ENCODE assay signal across 27 cellular contexts in the genomic region with DNA sequence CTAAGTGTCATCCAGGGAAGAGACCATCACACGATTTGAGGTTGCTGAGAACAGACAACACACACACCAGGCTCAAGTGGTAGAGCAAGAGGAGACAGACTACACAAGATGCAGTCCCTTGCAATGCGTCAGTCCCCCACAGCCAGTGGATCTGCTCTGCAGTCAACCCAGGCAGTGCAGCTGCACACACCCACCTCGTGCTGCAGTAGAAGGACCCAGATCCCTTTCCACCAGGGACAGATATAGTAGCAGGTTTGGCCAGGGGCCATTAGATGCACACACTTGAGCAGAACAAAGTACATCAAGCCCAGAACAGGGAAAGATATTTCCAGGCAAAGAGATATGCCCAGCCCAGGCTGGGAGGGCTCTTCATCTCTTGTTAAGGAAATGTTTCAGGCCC.
DNase-seq lines count a peak whose midpoint lies in the region; ATAC-seq, FAIRE-seq and TF ChIP-seq lines count a peak whose summit lies in the region.
"Had no signal": no experiment of that assay in that cellular context is flagged by ENCODE, and none has a peak within 500 bp of the region (broad histone marks: within the 10 kb centered on the region; RNA-seq: fewer than 3 reads in every experiment).

No MANE protein-coding gene starts in this region.

- peaks cover 10% of the 10 kb centered on the region for H3K36me3 Mint-ChIP-seq in glutamatergic neuron (ENCODE audit: unreplicated experiment)
- no peaks in the 10 kb centered on the region for H3K36me3 Mint-ChIP-seq in stimulated activated memory B cell treated with anti-CD40 and anti-IgM and Interleukin-4, amounts not matched to agents 10 μg/mL and 1 μg/mL and 100 μg/mL, for 72 hours
- H3K36me3 Mint-ChIP-seq: CD8-positive, alpha-beta memory T cell had no signal

- no peaks in the 10 kb centered on the region for H3K79me2 ChIP-seq in HepG2 (ENCODE audit: insufficient read depth, low read length)

- DNase-seq in glutamatergic neuron (no peak), left ventricle myocardium superior (peak; percentile 75), HepG2 (ENCODE audit: low spot score) (no peak), NCI-H526 treated with DMSO at 0.1 percent for 48 hours (lab: John Stamatoyannopoulos, UW) (no peak)
- DNase-seq: Calu3; CD8-positive, alpha-beta memory T cell; DMS153; GOT3; KG1; NCI-H1092; NCI-H1436; NCI-H187 treated with DMSO at 0.1 percent for 48 hours; NCI-H2227 treated with DMSO at 0.1 percent for 48 hours; NCI-H510A treated with DMSO at 0.1 percent for 48 hours; NCI-H774; Peyer's patch had no signal

- TF ChIP-seq CTCF in glutamatergic neuron (IDR thresholded peaks at IDR 0.05; ENCODE audit: partially characterized antibody, unreplicated experiment) (no peak), HepG2 (CRISPR knock-in tag; IDR thresholded peaks at IDR 0.05) (no peak)

- H2AFZ ChIP-seq in HepG2 (ENCODE audit: low read length) = no peak overlapping the region

- no peaks in the 10 kb centered on the region for H3K36me3 ChIP-seq in HepG2 (replicated peaks in 1 of 2; ENCODE audit: control insufficient read depth in 1 of 2, insufficient read depth in 2 of 2, low read length in 2 of 2)
- H3K36me3 ChIP-seq: Peyer's patch, SJSA1 had no signal

- no peak for TF ChIP-seq RAD21 in HepG2 (CRISPR knock-in tag; IDR thresholded peaks at IDR 0.05)

- no peak for FAIRE-seq in HepG2 (lab: Jason Lieb, UNC)
- FAIRE-seq: A204.1, G401.6, GM12892 had no signal

- no peak for TF ChIP-seq POLR2A in HepG2 (IDR thresholded peaks at IDR 0.05; ENCODE audit: insufficient read depth in 1 of 2, low read depth in 2 of 2, low read length in 2 of 2)

- no peaks in the 10 kb centered on the region for H3K9me3 ChIP-seq in HepG2 (ENCODE audit: low read length)
- H3K9me3 ChIP-seq: Peyer's patch, SJSA1 had no signal

- intact Hi-C loops in left ventricle myocardium superior (cut with micrococcal nuclease) (no loop called here), HepG2 (cut with micrococcal nuclease; ENCODE audit: unreplicated experiment) (no loop called here)

- H3K9me3 Mint-ChIP-seq in glutamatergic neuron (ENCODE audit: unreplicated experiment) = peaks cover 20% of the 10 kb centered on the region
- no peaks in the 10 kb centered on the region for H3K9me3 Mint-ChIP-seq in stimulated activated memory B cell treated with anti-CD40 and anti-IgM and Interleukin-4, amounts not matched to agents 10 μg/mL and 1 μg/mL and 100 μg/mL, for 72 hours

- peaks cover 12% of the 10 kb centered on the region for H3K27me3 Mint-ChIP-seq in glutamatergic neuron (ENCODE audit: unreplicated experiment)
- H3K27me3 Mint-ChIP-seq in stimulated activated memory B cell treated with anti-CD40 and anti-IgM and Interleukin-4, amounts not matched to agents 10 μg/mL and 1 μg/mL and 100 μg/mL, for 72 hours = peaks cover 37% of the 10 kb centered on the region

- in situ Hi-C loops in HepG2 (cut with HindIII; ENCODE audit: extremely low pct_ligation_motif_present, low pct_unique_long_range_greater_than_20kb) = no loop called here

- ATAC-seq in left ventricle myocardium superior = peak; percentile 99
- peak; percentile 6 for ATAC-seq in stimulated activated memory B cell treated with anti-CD40 and anti-IgM and Interleukin-4, amounts not matched to agents 10 μg/mL and 1 μg/mL and 100 μg/mL, for 72 hours
- no peak for ATAC-seq in HepG2
- no peak for ATAC-seq in GM21825 (IDR thresholded peaks at IDR 0.05; ENCODE audit: unreplicated experiment)
- no peak for ATAC-seq in HG02973 (IDR thresholded peaks at IDR 0.05; ENCODE audit: unreplicated experiment)
- ATAC-seq: HCT116 had no signal

- peaks cover 0 to 24% of the 10 kb centered on the region in 2 experiments; a peak in 2 of 5 replicates for H3K27me3 ChIP-seq in HepG2 (ENCODE audit: control insufficient read depth in 1 of 2, insufficient read depth in 2 of 2, low read length in 2 of 2)
- H3K27me3 ChIP-seq: Peyer's patch, SJSA1 had no signal

- CTCF ChIA-PET in HepG2 (lab: Yijun Ruan, JAX; ENCODE audit: low intra/inter-chr PET ratio, low total read pairs) = no interaction called here

- H3K27ac ChIP-seq in angular gyrus (ENCODE audit: low read depth, low read length) (peak overlapping the region; percentile 10), HepG2 (ENCODE audit: extremely low read length, insufficient read depth, low read length) (no peak overlapping the region)
- H3K27ac ChIP-seq: C4-2B, HL-60, Peyer's patch, SJSA1 had no signal

- H3K27ac Mint-ChIP-seq in glutamatergic neuron (ENCODE audit: unreplicated experiment) = peak overlapping the region; percentile 93
- no peak overlapping the region for H3K27ac Mint-ChIP-seq in stimulated activated memory B cell treated with anti-CD40 and anti-IgM and Interleukin-4, amounts not matched to agents 10 μg/mL and 1 μg/mL and 100 μg/mL, for 72 hours
- H3K27ac Mint-ChIP-seq: CD8-positive, alpha-beta memory T cell had no signal

- POLR2A ChIA-PET in HepG2 (lab: Yijun Ruan, JAX) = no interaction called here

- H3K4me3 Mint-ChIP-seq in glutamatergic neuron (ENCODE audit: unreplicated experiment) = no peak overlapping the region
- no peak overlapping the region for H3K4me3 Mint-ChIP-seq in stimulated activated memory B cell treated with anti-CD40 and anti-IgM and Interleukin-4, amounts not matched to agents 10 μg/mL and 1 μg/mL and 100 μg/mL, for 72 hours
- H3K4me3 Mint-ChIP-seq: CD8-positive, alpha-beta memory T cell had no signal

- H3K4me1 ChIP-seq in HepG2 (ENCODE audit: insufficient read depth, low read length) = no peaks in the 10 kb centered on the region
- H3K4me1 ChIP-seq: Peyer's patch, SJSA1 had no signal

- H3K9ac ChIP-seq in HepG2 (ENCODE audit: insufficient read depth, low read depth, low read length) = no peak overlapping the region

- 27% methylated on average over 3 of the region's 3 CpGs for WGBS in HepG2 (ENCODE audit: low lambda C conversion rate)

- H4K20me1 ChIP-seq in HepG2 (ENCODE audit: insufficient read depth, low read length) = no peaks in the 10 kb centered on the region

- TF ChIP-seq EP300 in HepG2 (IDR thresholded peaks at IDR 0.05; ENCODE audit: low read depth in 2 of 2, low read length in 2 of 2) (no peak), HepG2 (CRISPR knock-in tag; IDR thresholded peaks at IDR 0.05; ENCODE audit: borderline replicate concordance) (no peak)

- peaks cover 46% of the 10 kb centered on the region for H3K4me1 Mint-ChIP-seq in glutamatergic neuron (ENCODE audit: low read depth, unreplicated experiment)
- no peaks in the 10 kb centered on the region for H3K4me1 Mint-ChIP-seq in stimulated activated memory B cell treated with anti-CD40 and anti-IgM and Interleukin-4, amounts not matched to agents 10 μg/mL and 1 μg/mL and 100 μg/mL, for 72 hours
- H3K4me1 Mint-ChIP-seq: CD8-positive, alpha-beta memory T cell had no signal

- no peak overlapping the region for H3K4me2 ChIP-seq in HepG2 (ENCODE audit: low read depth, low read length)

- no peak overlapping the region for H3K4me3 ChIP-seq in HepG2 (replicated peaks in 1 of 3; ENCODE audit: insufficient read depth in 1 of 3, low read depth in 2 of 3, low read length in 3 of 3)
- H3K4me3 ChIP-seq: Peyer's patch, SJSA1 had no signal

- BruUV-seq in HepG2 (replicated peaks; lab: Mats Ljungman, UMichigan) = no TSS peak

TF ChIP-seq in HepG2, 621 proteins besides CTCF, POLR2A, EP300 and RAD21 (continues in another document):
- TF ChIP-seq GFI1 (CRISPR knock-in tag; IDR thresholded peaks at IDR 0.05; ENCODE audit: borderline replicate concordance) (no peak), ZNF547 (CRISPR knock-in tag; IDR thresholded peaks at IDR 0.05) (no peak), PRPF4 (IDR thresholded peaks at IDR 0.05; ENCODE audit: low read depth, low read length, poor library complexity, severe bottlenecking) (no peak), BRCA1 (CRISPR knock-in tag; IDR thresholded peaks at IDR 0.05) (no peak), RCOR2 (CRISPR knock-in tag; IDR thresholded peaks at IDR 0.05) (no peak), ZNF788 (CRISPR knock-in tag; IDR thresholded peaks at IDR 0.05; ENCODE audit: borderline replicate concordance) (no peak), PAF1 (CRISPR knock-in tag; IDR thresholded peaks at IDR 0.05) (no peak), SAFB2 (CRISPR knock-in tag; IDR thresholded peaks at IDR 0.05; ENCODE audit: borderline replicate concordance, low read depth) (no peak)
- TF ChIP-seq, protein P1, sequence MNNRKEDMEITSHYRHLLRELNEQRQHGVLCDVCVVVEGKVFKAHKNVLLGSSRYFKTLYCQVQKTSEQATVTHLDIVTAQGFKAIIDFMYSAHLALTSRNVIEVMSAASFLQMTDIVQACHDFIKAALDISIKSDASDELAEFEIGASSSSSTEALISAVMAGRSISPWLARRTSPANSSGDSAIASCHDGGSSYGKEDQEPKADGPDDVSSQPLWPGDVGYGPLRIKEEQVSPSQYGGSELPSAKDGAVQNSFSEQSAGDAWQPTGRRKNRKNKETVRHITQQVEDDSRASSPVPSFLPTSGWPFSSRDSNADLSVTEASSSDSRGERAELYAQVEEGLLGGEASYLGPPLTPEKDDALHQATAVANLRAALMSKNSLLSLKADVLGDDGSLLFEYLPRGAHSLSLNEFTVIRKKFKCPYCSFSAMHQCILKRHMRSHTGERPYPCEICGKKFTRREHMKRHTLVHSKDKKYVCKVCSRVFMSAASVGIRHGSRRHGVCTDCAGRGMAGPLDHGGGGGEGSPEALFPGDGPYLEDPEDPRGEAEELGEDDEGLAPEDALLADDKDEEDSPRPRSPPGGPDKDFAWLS (CRISPR knock-in tag; IDR thresholded peaks at IDR 0.05; ENCODE audit: borderline replicate concordance) = no peak
- TF ChIP-seq, protein P2, sequence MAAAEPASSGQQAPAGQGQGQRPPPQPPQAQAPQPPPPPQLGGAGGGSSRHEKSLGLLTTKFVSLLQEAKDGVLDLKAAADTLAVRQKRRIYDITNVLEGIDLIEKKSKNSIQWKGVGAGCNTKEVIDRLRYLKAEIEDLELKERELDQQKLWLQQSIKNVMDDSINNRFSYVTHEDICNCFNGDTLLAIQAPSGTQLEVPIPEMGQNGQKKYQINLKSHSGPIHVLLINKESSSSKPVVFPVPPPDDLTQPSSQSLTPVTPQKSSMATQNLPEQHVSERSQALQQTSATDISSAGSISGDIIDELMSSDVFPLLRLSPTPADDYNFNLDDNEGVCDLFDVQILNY (CRISPR knock-in tag; conservative IDR thresholded peaks at IDR 0.05) = no peak
- TF ChIP-seq, protein P3, sequence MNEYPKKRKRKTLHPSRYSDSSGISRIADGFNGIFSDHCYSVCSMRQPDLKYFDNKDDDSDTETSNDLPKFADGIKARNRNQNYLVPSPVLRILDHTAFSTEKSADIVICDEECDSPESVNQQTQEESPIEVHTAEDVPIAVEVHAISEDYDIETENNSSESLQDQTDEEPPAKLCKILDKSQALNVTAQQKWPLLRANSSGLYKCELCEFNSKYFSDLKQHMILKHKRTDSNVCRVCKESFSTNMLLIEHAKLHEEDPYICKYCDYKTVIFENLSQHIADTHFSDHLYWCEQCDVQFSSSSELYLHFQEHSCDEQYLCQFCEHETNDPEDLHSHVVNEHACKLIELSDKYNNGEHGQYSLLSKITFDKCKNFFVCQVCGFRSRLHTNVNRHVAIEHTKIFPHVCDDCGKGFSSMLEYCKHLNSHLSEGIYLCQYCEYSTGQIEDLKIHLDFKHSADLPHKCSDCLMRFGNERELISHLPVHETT (CRISPR knock-in tag; conservative IDR thresholded peaks at IDR 0.05) = no peak

Comparison
In these comparisons a context has a peak if more than half of its experiments do, and no peak if none do; other contexts are left out.
1. ATAC-seq: peak in left ventricle myocardium superior (single experiment) and stimulated activated memory B cell treated with anti-CD40 and anti-IgM and Interleukin-4, amounts not matched to agents 10 μg/mL and 1 μg/mL and 100 μg/mL, for 72 hours (single experiment); none in HepG2 (single experiment), GM21825 (single experiment) and HG02973 (single experiment).